Comparison of ENCODE assay signal across 32 cellular contexts in genomic region chr10:119749455-119749854, GRCh38.
"Had no signal": no experiment of that assay in that cellular context is flagged by ENCODE, and none has a peak within 500 bp of the region (broad histone marks: within the 10 kb centered on the region; RNA-seq: fewer than 3 reads in every experiment).

No MANE protein-coding gene starts in this region.

- H3K27me3 Mint-ChIP-seq: naive thymus-derived CD4-positive, alpha-beta T cell; progenitor cell of endocrine pancreas; stimulated activated memory B cell treated with anti-CD40 and anti-IgM and Interleukin-4, amounts not matched to agents 10 μg/mL and 1 μg/mL and 100 μg/mL, for 72 hours; stimulated activated naive CD8-positive, alpha-beta T cell treated with anti-CD3 and anti-CD28 coated beads, Interleukin-15, amount 100 ng/mL, for 72 hours; type B pancreatic cell had no signal

- H3K4me3 Mint-ChIP-seq: naive thymus-derived CD4-positive, alpha-beta T cell; natural killer cell; nephron; neural progenitor cell; stimulated activated naive CD8-positive, alpha-beta T cell treated with anti-CD3 and anti-CD28 coated beads, Interleukin-15, amount 100 ng/mL, for 72 hours; type B pancreatic cell had no signal

- H3K9ac ChIP-seq: neural progenitor cell, parathyroid adenoma had no signal

- H3K9me3 Mint-ChIP-seq: naive thymus-derived CD4-positive, alpha-beta T cell; natural killer cell; nephron; neural progenitor cell; stimulated activated memory B cell treated with anti-CD40 and anti-IgM and Interleukin-4, amounts not matched to agents 10 μg/mL and 1 μg/mL and 100 μg/mL, for 72 hours; stimulated activated naive CD8-positive, alpha-beta T cell treated with anti-CD3 and anti-CD28 coated beads, Interleukin-15, amount 100 ng/mL, for 72 hours; type B pancreatic cell had no signal

- H3K9me3 ChIP-seq: neutrophil, ovary, psoas muscle, spleen, suprapubic skin, testis, tibial artery, transverse colon, upper lobe of right lung, uterus had no signal

- H3K4me1 ChIP-seq: parathyroid adenoma, suprapubic skin, testis, transverse colon, upper lobe of right lung, uterus had no signal

- H3K4me2 ChIP-seq: neural progenitor cell, smooth muscle cell had no signal

- H3K36me3 Mint-ChIP-seq: natural killer cell had no signal

- H3K27ac ChIP-seq: neural progenitor cell, neutrophil, ovary, parathyroid adenoma, psoas muscle, skin epidermis, spleen, suprapubic skin, testis, tibial artery, transverse colon, upper lobe of right lung, uterus had no signal

- DNase-seq: naive thymus-derived CD4-positive, alpha-beta T cell; natural killer cell; nucleus accumbens; ovary; posterior cingulate gyrus; psoas muscle; right cardiac atrium; spleen; stimulated activated CD4-positive, alpha-beta T cell treated with anti-CD3 and anti-CD28 coated beads, Interleukin-12 subunit alpha, Interleukin-12 subunit beta, amount 100 ng/mL, for 4 hours; stimulated activated CD4-positive, alpha-beta T cell treated with anti-CD3 and anti-CD28 coated beads, Interleukin-1b, Interleukin-23, amount 100 ng/mL, for 48 hours; stimulated activated CD4-positive, alpha-beta T cell treated with anti-CD3 and anti-CD28 coated beads, Interleukin-4, amount 100 ng/mL, for 1 hour; stimulated activated CD4-positive, alpha-beta T cell treated with anti-CD3 and anti-CD28 coated beads, Interleukin-4, amount 100 ng/mL, for 4 hours; stimulated activated CD8-positive, alpha-beta memory T cell treated with anti-CD3 and anti-CD28 coated beads, Interleukin-4, amount 100 ng/mL, for 48 hours; stimulated activated naive CD4-positive, alpha-beta T cell; stimulated activated naive CD8-positive, alpha-beta T cell treated with anti-CD3 and anti-CD28 coated beads, Interleukin-15, amount 100 ng/mL, for 72 hours; stimulated activated naive CD8-positive, alpha-beta T cell treated with anti-CD3 and anti-CD28 coated beads, Interleukin-15, Interleukin-2, amounts not matched to agents 100 U/mL and 50 U/mL, for 24 hours; substantia nigra; testis; tibial artery; transverse colon; upper lobe of right lung; uterus had no signal

- H2AFZ ChIP-seq: neural progenitor cell, parathyroid adenoma had no signal

- H3K27me3 ChIP-seq: neural progenitor cell, neutrophil, ovary, spleen, suprapubic skin, testis, tibial artery, transverse colon, upper lobe of right lung, uterus had no signal

- H3K27ac Mint-ChIP-seq: natural killer cell; nephron; neural progenitor cell; progenitor cell of endocrine pancreas; stimulated activated naive CD8-positive, alpha-beta T cell treated with anti-CD3 and anti-CD28 coated beads, Interleukin-15, amount 100 ng/mL, for 72 hours; type B pancreatic cell had no signal

- H3K4me3 ChIP-seq: neural progenitor cell, ovary, psoas muscle, skin epidermis, smooth muscle cell, spleen, suprapubic skin, testis, tibial artery, transverse colon, upper lobe of right lung, uterus had no signal

- ATAC-seq: stimulated activated naive CD8-positive, alpha-beta T cell treated with anti-CD3 and anti-CD28 coated beads, Interleukin-15, amount 100 ng/mL, for 72 hours; stimulated activated naive CD8-positive, alpha-beta T cell treated with anti-CD3 and anti-CD28 coated beads, Interleukin-15, Interleukin-2, amounts not matched to agents 100 U/mL and 50 U/mL, for 24 hours; upper lobe of right lung had no signal

- H3K36me3 ChIP-seq: neural progenitor cell, neutrophil, ovary, suprapubic skin, tibial artery, transverse colon, upper lobe of right lung, uterus had no signal
